Comparison of ENCODE assay signal across 8 cellular contexts in genomic region chr17:75904749-75905521, GRCh38. TPM values are rescaled to one million over a fixed set of nuclear protein-coding genes. Genes with fewer than 3 reads are reported as not detected.
DNase-seq lines count a peak whose midpoint lies in the region; ATAC-seq and TF ChIP-seq lines count a peak whose summit lies in the region.

TSS of gene MRPL38 (minus strand) at chr17:75904884. CDS start at chr17:75904875, 9 bp downstream.

- peak within 1 kb of the TSS; percentile 81 for H3K9ac ChIP-seq in DND-41 (ENCODE audit: low read depth, low read length)

- peaks cover 2 to 4% of the 10 kb centered on the region in 2 donors for H3K36me3 Mint-ChIP-seq in activated T-cell treated with anti-CD3 and anti-CD28 coated beads, Interleukin-2, amount 50 U/mL, for 72 hours (ENCODE audit: insufficient read depth in 2 of 2)
- no peaks in the 10 kb centered on the region for H3K36me3 Mint-ChIP-seq in naive B cell
- H3K36me3 Mint-ChIP-seq in stimulated activated memory B cell treated with anti-CD40 and anti-IgM and Interleukin-4, amounts not matched to agents 10 μg/mL and 1 μg/mL and 100 μg/mL, for 72 hours = peaks cover 13% of the 10 kb centered on the region

- peak in 1 of 2 donors; percentile 76 for TF ChIP-seq POLR2A in Peyer's patch (IDR thresholded peaks at IDR 0.05)
- TF ChIP-seq POLR2A in esophagus squamous epithelium (IDR thresholded peaks at IDR 0.05) = peak in 3 of 4 donors; percentile 34 to 58 (median 41)

- H3K27me3 ChIP-seq in DND-41 (ENCODE audit: insufficient read depth, low read length, poor library complexity) (no peaks in the 10 kb centered on the region), Peyer's patch (no peaks in the 10 kb centered on the region), esophagus squamous epithelium (no peaks in the 10 kb centered on the region)

- peaks cover 33% of the 10 kb centered on the region for H3K36me3 ChIP-seq in DND-41 (ENCODE audit: insufficient read depth, low read length)
- H3K36me3 ChIP-seq in KOPT-K1 (ENCODE audit: insufficient read depth, low read length) = peaks cover 34% of the 10 kb centered on the region
- H3K36me3 ChIP-seq in Peyer's patch = peaks cover 0 to 33% (median 0%) of the 10 kb centered on the region in 3 donors
- H3K36me3 ChIP-seq in esophagus squamous epithelium = peaks cover 10 to 33% (median 11%) of the 10 kb centered on the region in 3 donors

- no peaks in the 10 kb centered on the region for H3K27me3 Mint-ChIP-seq in activated T-cell treated with anti-CD3 and anti-CD28 coated beads, Interleukin-2, amount 50 U/mL, for 72 hours (ENCODE audit: low read depth)
- H3K27me3 Mint-ChIP-seq in naive B cell = no peaks in the 10 kb centered on the region
- no peaks in the 10 kb centered on the region for H3K27me3 Mint-ChIP-seq in stimulated activated memory B cell treated with anti-CD40 and anti-IgM and Interleukin-4, amounts not matched to agents 10 μg/mL and 1 μg/mL and 100 μg/mL, for 72 hours

- intact Hi-C loops in esophagus squamous epithelium (cut with DNase I) = loop anchor here (5.0 kb wide), 1 partner anchor 102 kb away; no protein-coding TSS in a partner anchor

- TF ChIP-seq CTCF in DND-41 (IDR thresholded peaks at IDR 0.05; ENCODE audit: borderline replicate concordance, extremely low read depth, low read length, poor library complexity, severe bottlenecking) (peak; percentile 95), Peyer's patch (IDR thresholded peaks at IDR 0.05) (peak; percentile 98 to 100 (median 99)), esophagus squamous epithelium (IDR thresholded peaks at IDR 0.05) (peak; percentile 97 to 100 (median 100))

- peak within 1 kb of the TSS; percentile 88 for H3K27ac Mint-ChIP-seq in activated T-cell treated with anti-CD3 and anti-CD28 coated beads, Interleukin-2, amount 50 U/mL, for 72 hours
- peak within 1 kb of the TSS; percentile 75 to 97 (median 94) for H3K27ac Mint-ChIP-seq in naive B cell
- H3K27ac Mint-ChIP-seq in stimulated activated memory B cell treated with anti-CD40 and anti-IgM and Interleukin-4, amounts not matched to agents 10 μg/mL and 1 μg/mL and 100 μg/mL, for 72 hours = peak within 1 kb of the TSS; percentile 95

- H3K4me1 ChIP-seq in DND-41 (ENCODE audit: insufficient read depth, low read length) (peaks cover 29% of the 10 kb centered on the region), Peyer's patch (peaks cover 0 to 16% (median 8%) of the 10 kb centered on the region in 4 donors), esophagus squamous epithelium (peaks cover 17 to 61% (median 27%) of the 10 kb centered on the region in 3 donors)

- no peaks in the 10 kb centered on the region for H3K9me3 Mint-ChIP-seq in activated T-cell treated with anti-CD3 and anti-CD28 coated beads, Interleukin-2, amount 50 U/mL, for 72 hours
- H3K9me3 Mint-ChIP-seq in naive B cell = no peaks in the 10 kb centered on the region
- no peaks in the 10 kb centered on the region for H3K9me3 Mint-ChIP-seq in stimulated activated memory B cell treated with anti-CD40 and anti-IgM and Interleukin-4, amounts not matched to agents 10 μg/mL and 1 μg/mL and 100 μg/mL, for 72 hours

- peaks cover 29% of the 10 kb centered on the region for H3K79me2 ChIP-seq in DND-41 (ENCODE audit: insufficient read depth, low read length)

- peaks cover 23% of the 10 kb centered on the region for H3K4me1 Mint-ChIP-seq in activated T-cell treated with anti-CD3 and anti-CD28 coated beads, Interleukin-2, amount 50 U/mL, for 72 hours (ENCODE audit: low read depth)
- peaks cover 7 to 15% (median 13%) of the 10 kb centered on the region in 3 donors for H3K4me1 Mint-ChIP-seq in naive B cell
- peaks cover 11% of the 10 kb centered on the region for H3K4me1 Mint-ChIP-seq in stimulated activated memory B cell treated with anti-CD40 and anti-IgM and Interleukin-4, amounts not matched to agents 10 μg/mL and 1 μg/mL and 100 μg/mL, for 72 hours

- DNase-seq in DND-41 (peak; percentile 97), Peyer's patch (peak; percentile 96 to 98 (median 97)), esophagus squamous epithelium (lab: John Stamatoyannopoulos, UW) (peak; percentile 78), naive B cell (peak; percentile 97)
- peak; percentile 97 to 99 for DNase-seq in activated T-cell treated with anti-CD3 and anti-CD28 coated beads, Interleukin-2, amount 50 U/mL, for 72 hours

- no peaks in the 10 kb centered on the region for H4K20me1 ChIP-seq in DND-41 (ENCODE audit: insufficient read depth, low read length)

- no peaks in the 10 kb centered on the region for H3K9me3 ChIP-seq in DND-41 (ENCODE audit: insufficient read depth, low read length, severe bottlenecking)
- H3K9me3 ChIP-seq in KOPT-K1 (ENCODE audit: insufficient read depth, low read length, poor library complexity, severe bottlenecking) = no peaks in the 10 kb centered on the region
- no peaks in the 10 kb centered on the region for H3K9me3 ChIP-seq in Peyer's patch
- H3K9me3 ChIP-seq in esophagus squamous epithelium = no peaks in the 10 kb centered on the region

- ATAC-seq in DND-41 (ENCODE audit: insufficient read depth, low read depth) (peak; percentile 97), GM21737 (IDR thresholded peaks at IDR 0.05; ENCODE audit: unreplicated experiment) (peak; percentile 96), naive B cell (ENCODE audit: low read depth in 2 of 2) (peak; percentile 96 to 98)
- peak; percentile 98 to 99 for ATAC-seq in activated T-cell treated with anti-CD3 and anti-CD28 coated beads, Interleukin-2, amount 50 U/mL, for 72 hours (replicated peaks in 1 of 2)
- peak; percentile 99 for ATAC-seq in stimulated activated memory B cell treated with anti-CD40 and anti-IgM and Interleukin-4, amounts not matched to agents 10 μg/mL and 1 μg/mL and 100 μg/mL, for 72 hours

- peak within 1 kb of the TSS; percentile 98 for H2AFZ ChIP-seq in DND-41 (ENCODE audit: low read depth, low read length)

- WGBS in esophagus squamous epithelium, 2 donors = 2 to 6% methylated on average over 9 to 19 of the region's 69 CpGs

- H3K4me3 ChIP-seq in DND-41 (ENCODE audit: low read depth in 1 of 2, low read length in 2 of 2) = peak within 1 kb of the TSS; percentile 84 to 85
- H3K4me3 ChIP-seq in Peyer's patch = peak within 1 kb of the TSS; percentile 70 to 93 (median 89)
- peak within 1 kb of the TSS; percentile 66 to 92 (median 84) for H3K4me3 ChIP-seq in esophagus squamous epithelium

- peak within 1 kb of the TSS; percentile 87 for H3K4me2 ChIP-seq in DND-41 (ENCODE audit: insufficient read depth, low read length)

- peak within 1 kb of the TSS; percentile 96 to 97 for H3K4me3 Mint-ChIP-seq in activated T-cell treated with anti-CD3 and anti-CD28 coated beads, Interleukin-2, amount 50 U/mL, for 72 hours
- H3K4me3 Mint-ChIP-seq in naive B cell = peak within 1 kb of the TSS; percentile 90 to 95 (median 92)
- H3K4me3 Mint-ChIP-seq in stimulated activated memory B cell treated with anti-CD40 and anti-IgM and Interleukin-4, amounts not matched to agents 10 μg/mL and 1 μg/mL and 100 μg/mL, for 72 hours = peak within 1 kb of the TSS; percentile 90

- H3K27ac ChIP-seq in DND-41 (ENCODE audit: low read length) (peak within 1 kb of the TSS; percentile 94), KOPT-K1 (ENCODE audit: low read depth, low read length, poor library complexity, severe bottlenecking) (peak within 1 kb of the TSS; percentile 82), Peyer's patch (peak within 1 kb of the TSS; percentile 79 to 93 (median 89)), esophagus squamous epithelium (peak within 1 kb of the TSS; percentile 90 to 95 (median 92))

RNA-seq across cellular contexts. Expression of gene MRPL38, which starts in this region (rescaled TPM):
- 10 to 100 TPM; 61.1 to 95.7 (median 72.9) TPM for total RNA-seq in Peyer's patch
- total RNA-seq in activated T-cell treated with anti-CD3 and anti-CD28 coated beads, Interleukin-2, amount 50 U/mL, for 72 hours = 100 to 1,000 TPM; 101 to 117 TPM
- 10 to 100 TPM; 40.2 to 49.2 (median 41.0) TPM for total RNA-seq in esophagus squamous epithelium
- polyA plus RNA-seq in naive B cell (ENCODE audit: low read depth in 6 of 6) = 10 to 100 TPM; 47.3 to 68.8 (median 59.7) TPM

Comparison
In these comparisons a context has a peak if more than half of its experiments do, and no peak if none do; other contexts are left out.
1. Peak in every context shown above with its lines: DNase-seq, ATAC-seq, H3K4me3 ChIP-seq and H3K27ac ChIP-seq.